Comparison of ENCODE assay signal across 21 cellular contexts in genomic region chr5:68771221-68771620, GRCh38.
DNase-seq lines count a peak whose midpoint lies in the region; ATAC-seq and TF ChIP-seq lines count a peak whose summit lies in the region.
"Had no signal": no experiment of that assay in that cellular context is flagged by ENCODE, and none has a peak within 500 bp of the region (broad histone marks: within the 10 kb centered on the region; RNA-seq: fewer than 3 reads in every experiment).

No MANE protein-coding gene starts in this region.

- H3K4me3 Mint-ChIP-seq in T-helper 17 cell = no peak overlapping the region
- no peak overlapping the region for H3K4me3 Mint-ChIP-seq in WTC11
- H3K4me3 Mint-ChIP-seq: CD4-positive, CD25-positive, alpha-beta regulatory T cell; H9 had no signal

- H3K36me3 Mint-ChIP-seq in T-helper 17 cell (ENCODE audit: low read depth) (no peaks in the 10 kb centered on the region), WTC11 (no peaks in the 10 kb centered on the region)
- H3K36me3 Mint-ChIP-seq: CD4-positive, CD25-positive, alpha-beta regulatory T cell had no signal

- H3K9me3 Mint-ChIP-seq in WTC11 = peaks cover 16% of the 10 kb centered on the region
- H3K9me3 Mint-ChIP-seq: H9 had no signal

- POLR2A ChIA-PET in HEK293 (lab: Yijun Ruan, JAX) = no interaction called here
- POLR2A ChIA-PET in WTC11 (lab: Charles Lee) = interaction anchor here (0.5 kb wide), 1 partner anchor 17 kb away, joined by 4 read pairs; no protein-coding TSS in a partner anchor

- DNase-seq in COR-L47 (lab: John Stamatoyannopoulos, UW) (peak; percentile 42), prostate gland (ENCODE audit: low spot score) (peak; percentile 51), T-helper 17 cell (no peak), WTC11 (ENCODE audit: low spot score) (no peak), HuH-7.5 (ENCODE audit: low spot score) (no peak)
- DNase-seq: CD4-positive, CD25-positive, alpha-beta regulatory T cell; GDM1; H9; Karpas-422; NCI-H1105; NCI-H1436 treated with DMSO at 0.1 percent for 48 hours; NCI-H187 treated with DMSO at 0.1 percent for 48 hours; NCI-H2171 treated with DMSO at 0.1 percent for 48 hours; NCI-H345; NCI-H510A treated with DMSO at 0.1 percent for 48 hours had no signal

- H3K36me3 ChIP-seq in HEK293 (ENCODE audit: control insufficient read depth in 2 of 2, insufficient read depth in 1 of 2, low read length in 2 of 2) = no peaks in the 10 kb centered on the region
- H3K36me3 ChIP-seq in prostate gland = no peaks in the 10 kb centered on the region
- H3K36me3 ChIP-seq: BLaER1 had no signal

- no peaks in the 10 kb centered on the region for H3K9me3 ChIP-seq in HEK293 (ENCODE audit: control insufficient read depth, insufficient read depth, low read depth, low read length)
- no peaks in the 10 kb centered on the region for H3K9me3 ChIP-seq in prostate gland
- no peaks in the 10 kb centered on the region for H3K9me3 ChIP-seq in T-helper 17 cell (ENCODE audit: control insufficient read depth, low read length, poor library complexity, severe bottlenecking)
- H3K9me3 ChIP-seq: BLaER1, SK-N-SH had no signal

- no peak overlapping the region for H3K27ac Mint-ChIP-seq in T-helper 17 cell
- no peak overlapping the region for H3K27ac Mint-ChIP-seq in WTC11
- H3K27ac Mint-ChIP-seq: CD4-positive, CD25-positive, alpha-beta regulatory T cell; H9 had no signal

- ATAC-seq in T-helper 17 cell (no peak), WTC11 (no peak), HG02623 (IDR thresholded peaks at IDR 0.05; ENCODE audit: unreplicated experiment) (no peak)
- ATAC-seq: GM12878 had no signal

- no peaks in the 10 kb centered on the region for H3K27me3 ChIP-seq in prostate gland (replicated peaks; ENCODE audit: insufficient read depth)
- H3K27me3 ChIP-seq: BLaER1 had no signal

- H3K4me3 ChIP-seq in HEK293 (ENCODE audit: low read depth, low read length) (no peak overlapping the region), prostate gland (no peak overlapping the region)
- H3K4me3 ChIP-seq: BLaER1, GM12878 had no signal

- H3K27ac ChIP-seq in HEK293 (ENCODE audit: extremely low read depth, low read depth, low read length) = no peak overlapping the region
- H3K27ac ChIP-seq in VCaP = peak overlapping the region; percentile 66
- H3K27ac ChIP-seq in prostate gland = no peak overlapping the region
- H3K27ac ChIP-seq: BLaER1 had no signal

- H3K27me3 Mint-ChIP-seq in T-helper 17 cell (peaks cover 2% of the 10 kb centered on the region), WTC11 (ENCODE audit: low read depth) (no peaks in the 10 kb centered on the region; the same call in 1 of the 2 replicates)

- H3K4me1 Mint-ChIP-seq in T-helper 17 cell = no peaks in the 10 kb centered on the region
- H3K4me1 Mint-ChIP-seq in WTC11 = no peaks in the 10 kb centered on the region
- H3K4me1 Mint-ChIP-seq: CD4-positive, CD25-positive, alpha-beta regulatory T cell had no signal

- 35% methylated on average over 4 of the region's 4 CpGs for WGBS in prostate gland

- intact Hi-C loops in prostate gland (cut with DNase I) = no loop called here

- no peaks in the 10 kb centered on the region for H3K4me1 ChIP-seq in HEK293 (ENCODE audit: control insufficient read depth, insufficient read depth, low read length)
- H3K4me1 ChIP-seq in prostate gland (replicated peaks) = no peaks in the 10 kb centered on the region
- H3K4me1 ChIP-seq: BLaER1 had no signal

- TF ChIP-seq POLR2A in prostate gland (IDR thresholded peaks at IDR 0.05) = no peak

- TF ChIP-seq CTCF in HEK293 (tag by site-specific recombination; IDR thresholded peaks at IDR 0.05) (no peak), VCaP (conservative IDR thresholded peaks at IDR 0.05) (no peak), prostate gland (IDR thresholded peaks at IDR 0.05) (no peak), WTC11 (IDR thresholded peaks at IDR 0.05) (no peak)

- CTCF ChIA-PET in HEK293 (lab: Yijun Ruan, JAX) = no interaction called here
- CTCF ChIA-PET in WTC11 (lab: Charles Lee) = no interaction called here

TF ChIP-seq in HEK293, 187 proteins besides CTCF, POLR2A, EP300 and RAD21:
- TF ChIP-seq ZNF585B (tag by site-specific recombination; IDR thresholded peaks at IDR 0.05) = 0 out of 2 replicates have a peak, but pooled peaks have one; percentile 6
- TF ChIP-seq, protein P1, sequence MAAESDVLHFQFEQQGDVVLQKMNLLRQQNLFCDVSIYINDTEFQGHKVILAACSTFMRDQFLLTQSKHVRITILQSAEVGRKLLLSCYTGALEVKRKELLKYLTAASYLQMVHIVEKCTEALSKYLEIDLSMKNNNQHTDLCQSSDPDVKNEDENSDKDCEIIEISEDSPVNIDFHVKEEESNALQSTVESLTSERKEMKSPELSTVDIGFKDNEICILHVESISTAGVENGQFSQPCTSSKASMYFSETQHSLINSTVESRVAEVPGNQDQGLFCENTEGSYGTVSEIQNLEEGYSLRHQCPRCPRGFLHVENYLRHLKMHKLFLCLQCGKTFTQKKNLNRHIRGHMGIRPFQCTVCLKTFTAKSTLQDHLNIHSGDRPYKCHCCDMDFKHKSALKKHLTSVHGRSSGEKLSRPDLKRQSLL (tag by site-specific recombination; IDR thresholded peaks at IDR 0.05) = no peak

TF ChIP-seq in WTC11, 78 proteins besides CTCF, POLR2A, EP300 and RAD21:
- TF ChIP-seq, protein P2, sequence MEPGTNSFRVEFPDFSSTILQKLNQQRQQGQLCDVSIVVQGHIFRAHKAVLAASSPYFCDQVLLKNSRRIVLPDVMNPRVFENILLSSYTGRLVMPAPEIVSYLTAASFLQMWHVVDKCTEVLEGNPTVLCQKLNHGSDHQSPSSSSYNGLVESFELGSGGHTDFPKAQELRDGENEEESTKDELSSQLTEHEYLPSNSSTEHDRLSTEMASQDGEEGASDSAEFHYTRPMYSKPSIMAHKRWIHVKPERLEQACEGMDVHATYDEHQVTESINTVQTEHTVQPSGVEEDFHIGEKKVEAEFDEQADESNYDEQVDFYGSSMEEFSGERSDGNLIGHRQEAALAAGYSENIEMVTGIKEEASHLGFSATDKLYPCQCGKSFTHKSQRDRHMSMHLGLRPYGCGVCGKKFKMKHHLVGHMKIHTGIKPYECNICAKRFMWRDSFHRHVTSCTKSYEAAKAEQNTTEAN (CRISPR knock-in tag; IDR thresholded peaks at IDR 0.05) = no peak
- TF ChIP-seq ZNF671 (CRISPR knock-in tag; IDR thresholded peaks at IDR 0.05) (no peak), FOXK1 (CRISPR knock-in tag; IDR thresholded peaks at IDR 0.05) (no peak), JAZF1 (CRISPR knock-in tag; IDR thresholded peaks at IDR 0.05) (no peak)

Comparison
In these comparisons a context has a peak if more than half of its experiments do, and no peak if none do; other contexts are left out.
1. DNase-seq: peak in COR-L47 (single experiment) and prostate gland (single experiment); none in T-helper 17 cell (0 of 3), WTC11 (single experiment) and HuH-7.5 (single experiment).